Comparison of ENCODE assay signal across 10 cellular contexts in genomic region chr3:111547645-111548044, GRCh38. TPM values are rescaled to one million over a fixed set of nuclear protein-coding genes. Genes with fewer than 3 reads are reported as not detected.
DNase-seq lines count a peak whose midpoint lies in the region; ATAC-seq and TF ChIP-seq lines count a peak whose summit lies in the region.
"Had no signal": no experiment of that assay in that cellular context is flagged by ENCODE, and none has a peak within 500 bp of the region (broad histone marks: within the 10 kb centered on the region; RNA-seq: fewer than 3 reads in every experiment).

No MANE protein-coding gene starts in this region.

- no peaks in the 10 kb centered on the region for H3K27me3 ChIP-seq in uterus

- no peak for TF ChIP-seq CTCF in uterus (IDR thresholded peaks at IDR 0.05)

- DNase-seq in CMK (ENCODE audit: low read depth) (peak; percentile 27), GF-D8 (lab: John Stamatoyannopoulos, UW) (no peak), SHP77 treated with DMSO at 0.1 percent for 48 hours (lab: John Stamatoyannopoulos, UW) (no peak), SIG-M5 treated with dmso at 0.1 percent for 504 hours (lab: John Stamatoyannopoulos, UW; ENCODE audit: unreplicated experiment) (no peak), uterus (no peak)
- peak; percentile 74 for DNase-seq in activated naive CD4-positive, alpha-beta T cell treated with anti-CD3 and anti-CD28 coated beads for 36 hours

- no peaks in the 10 kb centered on the region for H3K9me3 ChIP-seq in uterus

- no peaks in the 10 kb centered on the region for H3K27me3 Mint-ChIP-seq in activated naive CD4-positive, alpha-beta T cell treated with anti-CD3 and anti-CD28 coated beads for 36 hours (ENCODE audit: low read depth)

- intact Hi-C loops in activated naive CD4-positive, alpha-beta T cell treated with anti-CD3 and anti-CD28 coated beads for 36 hours (cut with micrococcal nuclease): loop anchor here (1.0 to 10.0 kb wide), 10 partner anchors 25 to 1127 kb away; partner anchors contain the start of genes ATG3, PHLDB2, SLC35A5 and ZBED2
- intact Hi-C loops in uterus (cut with DNase I; ENCODE audit: low total_unique reads): no loop called here

- H3K4me1 ChIP-seq in uterus: no peaks in the 10 kb centered on the region

- no peak overlapping the region for H3K27ac Mint-ChIP-seq in activated naive CD4-positive, alpha-beta T cell treated with anti-CD3 and anti-CD28 coated beads for 36 hours

- CTCF ChIA-PET in activated naive CD4-positive, alpha-beta T cell treated with anti-CD3 and anti-CD28 coated beads for 36 hours (lab: Charles Lee): interaction anchor here (0.8 to 6.0 kb wide), 6 partner anchors 31 to 121 kb away, joined by 3 to 36 read pairs (median 5); no protein-coding TSS in a partner anchor

- H3K4me3 Mint-ChIP-seq in activated naive CD4-positive, alpha-beta T cell treated with anti-CD3 and anti-CD28 coated beads for 36 hours: no peak overlapping the region

- no peak for TF ChIP-seq POLR2A in uterus (IDR thresholded peaks at IDR 0.05)

- H3K4me3 ChIP-seq in uterus: no peak overlapping the region

- H3K4me1 Mint-ChIP-seq in activated naive CD4-positive, alpha-beta T cell treated with anti-CD3 and anti-CD28 coated beads for 36 hours (ENCODE audit: low read depth): peaks cover 39% of the 10 kb centered on the region

- no peak overlapping the region for H3K27ac ChIP-seq in uterus

- no peaks in the 10 kb centered on the region for H3K36me3 ChIP-seq in uterus

- no peaks in the 10 kb centered on the region for H3K9me3 Mint-ChIP-seq in activated naive CD4-positive, alpha-beta T cell treated with anti-CD3 and anti-CD28 coated beads for 36 hours

- ATAC-seq in GM21360 (IDR thresholded peaks at IDR 0.05; ENCODE audit: unreplicated experiment) (peak; percentile 85), HG03469 (IDR thresholded peaks at IDR 0.05; ENCODE audit: unreplicated experiment) (peak; percentile 88)

- H3K36me3 Mint-ChIP-seq in activated naive CD4-positive, alpha-beta T cell treated with anti-CD3 and anti-CD28 coated beads for 36 hours (ENCODE audit: low read depth): peaks cover 21% of the 10 kb centered on the region

RNA-seq across cellular contexts. Expression of gene CD96, which starts 5.6 kb away (rescaled TPM):
- 10 to 100 TPM; 52.7 to 61.8 TPM for total RNA-seq in activated naive CD4-positive, alpha-beta T cell treated with anti-CD3 and anti-CD28 coated beads for 36 hours
- total RNA-seq in uterus: 1 to 10 TPM; 1.0 to 2.8 (median 2.2) TPM
- total RNA-seq: lung microvascular endothelial cell had no signal

RNA-seq across cellular contexts. Expression of gene ZBED2, which starts 47.5 kb away (rescaled TPM):
- 100 to 1,000 TPM; 394 to 397 TPM for total RNA-seq in activated naive CD4-positive, alpha-beta T cell treated with anti-CD3 and anti-CD28 coated beads for 36 hours
- under 1 TPM in 1 of 4 donors, not detected in 3; 0.35 TPM for total RNA-seq in uterus
- total RNA-seq: lung microvascular endothelial cell, urinary bladder had no signal

Comparison
In these comparisons a context has a peak if more than half of its experiments do, and no peak if none do; other contexts are left out.
1. DNase-seq: peak in CMK (single experiment) and activated naive CD4-positive, alpha-beta T cell treated with anti-CD3 and anti-CD28 coated beads for 36 hours (single experiment); none in GF-D8 (single experiment), SHP77 treated with DMSO at 0.1 percent for 48 hours (single experiment), SIG-M5 treated with dmso at 0.1 percent for 504 hours (single experiment) and uterus (0 of 2).
2. RNA of gene CD96, which starts 5.6 kb away (total RNA-seq): 52.7 to 61.8 TPM in activated naive CD4-positive, alpha-beta T cell treated with anti-CD3 and anti-CD28 coated beads for 36 hours; 1.0 to 2.8 TPM in uterus; every median in the first group is over 10 times any median in the second.
3. RNA of gene ZBED2, which starts 47.5 kb away (total RNA-seq): 394 to 397 TPM in activated naive CD4-positive, alpha-beta T cell treated with anti-CD3 and anti-CD28 coated beads for 36 hours; 0.35 TPM in uterus; every median in the first group is over 100 times any median in the second.